Comparison of ENCODE assay signal across 13 cellular contexts in the genomic region with DNA sequence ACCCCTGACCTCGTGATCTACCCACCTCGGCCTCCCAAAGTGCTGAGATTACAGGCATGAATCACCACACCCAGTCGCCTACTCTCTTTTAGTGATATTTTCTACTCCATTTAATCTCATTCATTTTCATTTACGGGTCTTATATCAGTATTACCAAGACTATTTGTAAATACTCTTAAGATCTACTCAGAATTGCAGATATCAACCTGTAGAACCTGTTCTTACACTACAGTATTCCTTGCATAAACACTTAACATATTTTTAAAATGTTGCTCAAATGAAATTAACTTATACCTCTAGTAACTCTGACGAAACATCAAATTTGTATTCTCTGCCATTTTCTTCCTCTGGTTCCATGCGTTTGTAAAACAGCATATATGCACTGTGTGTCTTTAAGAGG.
DNase-seq lines count a peak whose midpoint lies in the region; ATAC-seq, FAIRE-seq and TF ChIP-seq lines count a peak whose summit lies in the region.
"Had no signal": no experiment of that assay in that cellular context is flagged by ENCODE, and none has a peak within 500 bp of the region (broad histone marks: within the 10 kb centered on the region; RNA-seq: fewer than 3 reads in every experiment).

No MANE protein-coding gene starts in this region.

- H3K36me3 Mint-ChIP-seq in activated T-cell treated with anti-CD3 and anti-CD28 coated beads, Interleukin-2, amount 50 U/mL, for 24 hours (ENCODE audit: low read depth) = peaks cover 64% of the 10 kb centered on the region
- peaks cover 27% of the 10 kb centered on the region for H3K36me3 Mint-ChIP-seq in activated T-cell treated with anti-CD3 and anti-CD28 coated beads, Interleukin-2, amount 50 U/mL, for 4 hours (ENCODE audit: insufficient read depth)
- H3K36me3 Mint-ChIP-seq in activated naive CD8-positive, alpha-beta T cell = peaks cover 14% of the 10 kb centered on the region
- peaks cover 35% of the 10 kb centered on the region for H3K36me3 Mint-ChIP-seq in activated naive CD8-positive, alpha-beta T cell treated with anti-CD3 and anti-CD28 coated beads, Interleukin-2, amount 50 U/mL, for 24 hours (ENCODE audit: low read depth)

- H3K4me1 ChIP-seq in pancreas = no peaks in the 10 kb centered on the region
- H3K4me1 ChIP-seq: Caco-2 had no signal

- no peak for ATAC-seq in activated T-cell treated with anti-CD3 and anti-CD28 coated beads, Interleukin-2, amount 50 U/mL, for 4 hours
- no peak for ATAC-seq in activated naive CD8-positive, alpha-beta T cell treated with anti-CD3 and anti-CD28 coated beads, Interleukin-2, amount 50 U/mL, for 24 hours
- no peak for ATAC-seq in pancreas
- no peak for ATAC-seq in GM21360 (IDR thresholded peaks at IDR 0.05; ENCODE audit: unreplicated experiment)

- no peak overlapping the region for H3K27ac ChIP-seq in pancreas
- H3K27ac ChIP-seq: 22Rv1, GM23248 had no signal

- peaks cover 0 to 5% (median 0%) of the 10 kb centered on the region in 3 donors for H3K36me3 ChIP-seq in pancreas

- H3K4me3 Mint-ChIP-seq in activated T-cell treated with anti-CD3 and anti-CD28 coated beads, Interleukin-2, amount 50 U/mL, for 24 hours = no peak overlapping the region
- no peak overlapping the region for H3K4me3 Mint-ChIP-seq in activated T-cell treated with anti-CD3 and anti-CD28 coated beads, Interleukin-2, amount 50 U/mL, for 4 hours
- H3K4me3 Mint-ChIP-seq in activated naive CD8-positive, alpha-beta T cell = no peak overlapping the region
- H3K4me3 Mint-ChIP-seq in activated naive CD8-positive, alpha-beta T cell treated with anti-CD3 and anti-CD28 coated beads, Interleukin-2, amount 50 U/mL, for 24 hours = no peak overlapping the region
- H3K4me3 Mint-ChIP-seq: CD14-positive monocyte; CD8-positive, alpha-beta memory T cell had no signal

- no peak overlapping the region for H3K4me3 ChIP-seq in pancreas
- H3K4me3 ChIP-seq: GM23248 had no signal

- H3K9me3 Mint-ChIP-seq in activated T-cell treated with anti-CD3 and anti-CD28 coated beads, Interleukin-2, amount 50 U/mL, for 24 hours = no peaks in the 10 kb centered on the region
- no peaks in the 10 kb centered on the region for H3K9me3 Mint-ChIP-seq in activated T-cell treated with anti-CD3 and anti-CD28 coated beads, Interleukin-2, amount 50 U/mL, for 4 hours
- no peaks in the 10 kb centered on the region for H3K9me3 Mint-ChIP-seq in activated naive CD8-positive, alpha-beta T cell (ENCODE audit: low read depth)
- H3K9me3 Mint-ChIP-seq in activated naive CD8-positive, alpha-beta T cell treated with anti-CD3 and anti-CD28 coated beads, Interleukin-2, amount 50 U/mL, for 24 hours = no peaks in the 10 kb centered on the region
- H3K9me3 Mint-ChIP-seq: CD14-positive monocyte; CD8-positive, alpha-beta memory T cell had no signal

- 86 to 90% methylated on average over 6 of the region's 6 CpGs for WGBS in pancreas, 2 donors

- peaks cover 21% of the 10 kb centered on the region for H3K4me1 Mint-ChIP-seq in activated T-cell treated with anti-CD3 and anti-CD28 coated beads, Interleukin-2, amount 50 U/mL, for 24 hours (ENCODE audit: low read depth)
- peaks cover 15% of the 10 kb centered on the region for H3K4me1 Mint-ChIP-seq in activated T-cell treated with anti-CD3 and anti-CD28 coated beads, Interleukin-2, amount 50 U/mL, for 4 hours (ENCODE audit: low read depth)
- peaks cover 12% of the 10 kb centered on the region for H3K4me1 Mint-ChIP-seq in activated naive CD8-positive, alpha-beta T cell (ENCODE audit: low read depth)
- H3K4me1 Mint-ChIP-seq in activated naive CD8-positive, alpha-beta T cell treated with anti-CD3 and anti-CD28 coated beads, Interleukin-2, amount 50 U/mL, for 24 hours = peaks cover 11% of the 10 kb centered on the region
- H3K4me1 Mint-ChIP-seq: CD14-positive monocyte had no signal

- intact Hi-C loops in pancreas (cut with DNase I) = no loop called here

- no peak for TF ChIP-seq CTCF in pancreas (IDR thresholded peaks at IDR 0.05)

- FAIRE-seq in pancreas (lab: Jason Lieb, UNC) = peak; percentile 13
- FAIRE-seq: H54 had no signal

- no peaks in the 10 kb centered on the region for H3K27me3 Mint-ChIP-seq in activated T-cell treated with anti-CD3 and anti-CD28 coated beads, Interleukin-2, amount 50 U/mL, for 24 hours
- no peaks in the 10 kb centered on the region for H3K27me3 Mint-ChIP-seq in activated T-cell treated with anti-CD3 and anti-CD28 coated beads, Interleukin-2, amount 50 U/mL, for 4 hours (ENCODE audit: low read depth)
- no peaks in the 10 kb centered on the region for H3K27me3 Mint-ChIP-seq in activated naive CD8-positive, alpha-beta T cell
- H3K27me3 Mint-ChIP-seq in activated naive CD8-positive, alpha-beta T cell treated with anti-CD3 and anti-CD28 coated beads, Interleukin-2, amount 50 U/mL, for 24 hours = no peaks in the 10 kb centered on the region
- H3K27me3 Mint-ChIP-seq: CD8-positive, alpha-beta memory T cell had no signal

- no peaks in the 10 kb centered on the region for H3K9me3 ChIP-seq in pancreas
- H3K9me3 ChIP-seq: Caco-2 had no signal

- DNase-seq in activated T-cell treated with anti-CD3 and anti-CD28 coated beads, Interleukin-2, amount 50 U/mL, for 24 hours = no peak
- DNase-seq in activated T-cell treated with anti-CD3 and anti-CD28 coated beads, Interleukin-2, amount 50 U/mL, for 4 hours = no peak
- DNase-seq in activated naive CD8-positive, alpha-beta T cell treated with anti-CD3 and anti-CD28 coated beads, Interleukin-2, amount 50 U/mL, for 24 hours = no peak
- DNase-seq in pancreas = no peak
- no peak for DNase-seq in stimulated activated CD4-positive, alpha-beta T cell treated with anti-CD3 and anti-CD28 coated beads, Interleukin-4, amount 100 ng/mL, for 1 hour
- DNase-seq: Caco-2; CD8-positive, alpha-beta memory T cell; GM23248 had no signal

- peak overlapping the region; percentile 37 for H3K27ac Mint-ChIP-seq in activated T-cell treated with anti-CD3 and anti-CD28 coated beads, Interleukin-2, amount 50 U/mL, for 24 hours
- peak overlapping the region; percentile 10 for H3K27ac Mint-ChIP-seq in activated naive CD8-positive, alpha-beta T cell
- H3K27ac Mint-ChIP-seq in activated naive CD8-positive, alpha-beta T cell treated with anti-CD3 and anti-CD28 coated beads, Interleukin-2, amount 50 U/mL, for 24 hours = no peak overlapping the region
- H3K27ac Mint-ChIP-seq: CD14-positive monocyte had no signal

- no peaks in the 10 kb centered on the region for H3K27me3 ChIP-seq in pancreas
